In genomic region chr4:26069218-26069617, GRCh38 we compare ENCODE assay signal across 8 cellular contexts.
A peak's percentile ranks its signal among the peaks of the same experiment; 100 is the strongest.
DNase-seq lines count a peak whose midpoint lies in the region; ATAC-seq, FAIRE-seq and TF ChIP-seq lines count a peak whose summit lies in the region.

No MANE protein-coding gene starts in this region.

- H3K27me3 ChIP-seq in DOHH2 (ENCODE audit: control insufficient read depth, low read length) (peaks cover 4% of the 10 kb centered on the region), keratinocyte (ENCODE audit: control insufficient read depth, extremely low read depth, insufficient read depth, low read length) (peaks cover 14% of the 10 kb centered on the region)

- H3K9me3 ChIP-seq in DOHH2 (ENCODE audit: control insufficient read depth, insufficient read depth, low read length) (no peaks in the 10 kb centered on the region), keratinocyte (ENCODE audit: control insufficient read depth, low read depth, low read length) (no peaks in the 10 kb centered on the region)

- H3K4me3 ChIP-seq in DOHH2 (ENCODE audit: low read length) (no peak overlapping the region), HFF-Myc (replicated peaks; ENCODE audit: low read depth, low read length) (no peak overlapping the region), keratinocyte (ENCODE audit: control insufficient read depth in 2 of 3, extremely low read depth in 1 of 3, insufficient read depth in 2 of 3, low read depth in 1 of 3, low read length in 3 of 3) (no peak overlapping the region)

- no peaks in the 10 kb centered on the region for H3K9me1 ChIP-seq in keratinocyte (ENCODE audit: control insufficient read depth, extremely low read depth, insufficient read depth, low read length)

- H3K4me1 ChIP-seq in DOHH2 (ENCODE audit: control insufficient read depth, low read length) (no peaks in the 10 kb centered on the region), keratinocyte (ENCODE audit: control insufficient read depth, extremely low read depth, insufficient read depth, low read length) (no peaks in the 10 kb centered on the region)

- no peak overlapping the region for H3K4me2 ChIP-seq in DOHH2 (ENCODE audit: low read length)
- H3K4me2 ChIP-seq in keratinocyte (ENCODE audit: control insufficient read depth, extremely low read depth, insufficient read depth, low read depth, low read length): no peak overlapping the region

- dilution Hi-C loops in keratinocyte (cut with MboI; ENCODE audit: extremely low pct_ligation_motif_present, low sequenced_read_pairs): no loop called here

- DNase-seq in HFF-Myc (ENCODE audit: extremely low read depth, low read depth) (no peak), SK-N-DZ (ENCODE audit: low spot score) (peak; percentile 12), keratinocyte (ENCODE audit: low read depth, low spot score) (no peak), AG08395 (ENCODE audit: low spot score) (no peak), DMS79 (lab: John Stamatoyannopoulos, UW) (no peak), SHP77 treated with DMSO at 0.1 percent for 48 hours (lab: John Stamatoyannopoulos, UW) (no peak)

- no peak overlapping the region for H2AFZ ChIP-seq in keratinocyte (ENCODE audit: control insufficient read depth, low read length)

- no peak overlapping the region for H3K27ac ChIP-seq in DOHH2 (ENCODE audit: low read depth, low read length)
- no peak overlapping the region for H3K27ac ChIP-seq in keratinocyte (ENCODE audit: control insufficient read depth, insufficient read depth, low read length)

- FAIRE-seq in keratinocyte (lab: Jason Lieb, UNC): no peak

- H3F3A ChIP-seq in DOHH2 (ENCODE audit: control insufficient read depth, insufficient read depth): no peaks in the 10 kb centered on the region

- TF ChIP-seq CTCF in DOHH2 (IDR thresholded peaks at IDR 0.05; ENCODE audit: low read depth, low read length, poor library complexity, severe bottlenecking) (peak; percentile 67), HFF-Myc (IDR thresholded peaks at IDR 0.05; ENCODE audit: low read depth, low read length, missing control alignments) (peak; percentile 59), keratinocyte (optimal IDR thresholded peaks at IDR 0.05 in 1 of 3, IDR thresholded peaks at IDR 0.05 in 1 of 3, conservative IDR thresholded peaks at IDR 0.05 in 1 of 3; ENCODE audit: extremely low read depth in 1 of 3, insufficient read depth in 2 of 3, low read length in 3 of 3) (peak; percentile 62 to 65 (median 63))

- ATAC-seq in HG03196 (IDR thresholded peaks at IDR 0.05; ENCODE audit: unreplicated experiment): no peak

- H4K20me1 ChIP-seq in DOHH2 (ENCODE audit: control insufficient read depth, insufficient read depth, low read depth, low read length): no peaks in the 10 kb centered on the region
- H4K20me1 ChIP-seq in keratinocyte (ENCODE audit: control insufficient read depth, extremely low read depth, insufficient read depth, low read length): no peaks in the 10 kb centered on the region

- H3K79me2 ChIP-seq in DOHH2 (ENCODE audit: control insufficient read depth, low read length) (no peaks in the 10 kb centered on the region), keratinocyte (ENCODE audit: control insufficient read depth, insufficient read depth, low read length) (no peaks in the 10 kb centered on the region)

- no peaks in the 10 kb centered on the region for H3K36me3 ChIP-seq in DOHH2 (ENCODE audit: control insufficient read depth, low read length)
- no peaks in the 10 kb centered on the region for H3K36me3 ChIP-seq in keratinocyte (ENCODE audit: control insufficient read depth in 2 of 2, extremely low read depth in 1 of 2, insufficient read depth in 2 of 2, low read length in 2 of 2)

- H3K9ac ChIP-seq in keratinocyte (ENCODE audit: control insufficient read depth, extremely low read depth, insufficient read depth, low read length): no peak overlapping the region

- H3K9me2 ChIP-seq in DOHH2 (replicated peaks; ENCODE audit: control insufficient read depth, low read length): no peaks in the 10 kb centered on the region
